Comparison of ENCODE assay signal across 21 cellular contexts in genomic region chr12:101799774-101800173, GRCh38. TPM values are rescaled to one million over a fixed set of nuclear protein-coding genes. Genes with fewer than 3 reads are reported as not detected.
DNase-seq lines count a peak whose midpoint lies in the region; ATAC-seq and TF ChIP-seq lines count a peak whose summit lies in the region.
"Had no signal": no experiment of that assay in that cellular context is flagged by ENCODE, and none has a peak within 500 bp of the region (broad histone marks: within the 10 kb centered on the region; RNA-seq: fewer than 3 reads in every experiment).

No MANE protein-coding gene starts in this region.

- no peaks in the 10 kb centered on the region; the same call in 1 of the 2 replicates for H3K79me2 ChIP-seq in OCI-LY3 (ENCODE audit: low read length)

- H3K27ac ChIP-seq in OCI-LY3 (ENCODE audit: low read length), result no peak overlapping the region
- H3K27ac ChIP-seq: heart left ventricle had no signal

- peak overlapping the region; percentile 26 for H3K4me2 ChIP-seq in OCI-LY3 (ENCODE audit: low read length)

- no peaks in the 10 kb centered on the region for H3K27me3 ChIP-seq in OCI-LY3 (ENCODE audit: low read depth, low read length)
- H3K27me3 ChIP-seq: heart left ventricle had no signal

- ATAC-seq in activated T-cell treated with anti-CD3 and anti-CD28 coated beads, Interleukin-2, amount 50 U/mL, for 4 hours, result peak; percentile 46 to 51
- peak; percentile 77 for ATAC-seq in GM21619 (IDR thresholded peaks at IDR 0.05; ENCODE audit: unreplicated experiment)
- peak; percentile 75 for ATAC-seq in stimulated activated effector memory CD8-positive, alpha-beta T cell treated with anti-CD3 and anti-CD28 coated beads, Interleukin-12 subunit alpha, Interleukin-12 subunit beta, amount 100 ng/mL, for 72 hours
- ATAC-seq: HCT116, heart left ventricle had no signal

- TF ChIP-seq CTCF in OCI-LY3 (IDR thresholded peaks at IDR 0.05; ENCODE audit: low read depth, low read length), result no peak

- H3K4me3 Mint-ChIP-seq in activated T-cell treated with anti-CD3 and anti-CD28 coated beads, Interleukin-2, amount 50 U/mL, for 4 hours, result no peak overlapping the region
- peak overlapping the region; percentile 2 for H3K4me3 Mint-ChIP-seq in stimulated activated effector memory CD8-positive, alpha-beta T cell treated with anti-CD3 and anti-CD28 coated beads, Interleukin-12 subunit alpha, Interleukin-12 subunit beta, amount 100 ng/mL, for 72 hours
- H3K4me3 Mint-ChIP-seq: CD4-positive, alpha-beta T cell; naive B cell had no signal

- H3K4me1 ChIP-seq in OCI-LY3 (ENCODE audit: low read length), result peaks cover 26% of the 10 kb centered on the region

- H4K20me1 ChIP-seq in OCI-LY3 (ENCODE audit: insufficient read depth, low read length), result no peaks in the 10 kb centered on the region

- no peak for DNase-seq in activated T-cell treated with anti-CD3 and anti-CD28 coated beads, Interleukin-2, amount 50 U/mL, for 4 hours
- DNase-seq in activated T-cell treated with anti-CD3 and anti-CD28 coated beads for 4 hours (no peak), SW 1271 (lab: John Stamatoyannopoulos, UW) (no peak), HT-29 (ENCODE audit: low spot score) (no peak), NCI-H2107 (lab: John Stamatoyannopoulos, UW) (no peak)
- DNase-seq in stimulated activated effector memory CD8-positive, alpha-beta T cell treated with anti-CD3 and anti-CD28 coated beads, Interleukin-12 subunit alpha, Interleukin-12 subunit beta, amount 100 ng/mL, for 72 hours (ENCODE audit: low spot score in 2 of 2), result no peak
- DNase-seq: ACHN; activated CD4-positive, CD25-positive, alpha-beta regulatory T cell; aorta; CD4-positive, alpha-beta T cell; DMS79; heart left ventricle; MV-4-11; naive B cell; NCI-H2081; NCI-H524; SHP77 treated with DMSO at 0.1 percent for 48 hours; stimulated activated CD4-positive, alpha-beta T cell treated with anti-CD3 and anti-CD28 coated beads, Interleukin-2, amount 100 ng/mL, for 24 hours had no signal

- no peaks in the 10 kb centered on the region for H3K27me3 Mint-ChIP-seq in activated T-cell treated with anti-CD3 and anti-CD28 coated beads, Interleukin-2, amount 50 U/mL, for 4 hours (ENCODE audit: low read depth)
- H3K27me3 Mint-ChIP-seq: CD4-positive, alpha-beta T cell; naive B cell had no signal

- H3K9ac ChIP-seq in OCI-LY3 (ENCODE audit: low read length), result no peak overlapping the region

- no peaks in the 10 kb centered on the region for H3K36me3 ChIP-seq in OCI-LY3 (replicated peaks; ENCODE audit: low read depth, low read length)

- no peak overlapping the region for H2AFZ ChIP-seq in OCI-LY3 (ENCODE audit: low read depth, low read length)

- H3K27ac Mint-ChIP-seq in stimulated activated effector memory CD8-positive, alpha-beta T cell treated with anti-CD3 and anti-CD28 coated beads, Interleukin-12 subunit alpha, Interleukin-12 subunit beta, amount 100 ng/mL, for 72 hours, result peak overlapping the region; percentile 64
- H3K27ac Mint-ChIP-seq: CD4-positive, alpha-beta T cell had no signal

- peaks cover 27% of the 10 kb centered on the region for H3K4me1 Mint-ChIP-seq in activated T-cell treated with anti-CD3 and anti-CD28 coated beads, Interleukin-2, amount 50 U/mL, for 4 hours (ENCODE audit: low read depth)
- H3K4me1 Mint-ChIP-seq in stimulated activated effector memory CD8-positive, alpha-beta T cell treated with anti-CD3 and anti-CD28 coated beads, Interleukin-12 subunit alpha, Interleukin-12 subunit beta, amount 100 ng/mL, for 72 hours, result peaks cover 44% of the 10 kb centered on the region

- no peaks in the 10 kb centered on the region for H3K9me3 ChIP-seq in OCI-LY3 (ENCODE audit: insufficient read depth, low read length)
- H3K9me3 ChIP-seq: heart left ventricle had no signal

- H3K4me3 ChIP-seq in OCI-LY3 (ENCODE audit: low read length), result no peak overlapping the region
- H3K4me3 ChIP-seq: heart left ventricle had no signal

- peaks cover 9% of the 10 kb centered on the region for H3K36me3 Mint-ChIP-seq in activated T-cell treated with anti-CD3 and anti-CD28 coated beads, Interleukin-2, amount 50 U/mL, for 4 hours (ENCODE audit: insufficient read depth)
- peaks cover 22% of the 10 kb centered on the region for H3K36me3 Mint-ChIP-seq in stimulated activated effector memory CD8-positive, alpha-beta T cell treated with anti-CD3 and anti-CD28 coated beads, Interleukin-12 subunit alpha, Interleukin-12 subunit beta, amount 100 ng/mL, for 72 hours

- H3K9me3 Mint-ChIP-seq in activated T-cell treated with anti-CD3 and anti-CD28 coated beads, Interleukin-2, amount 50 U/mL, for 4 hours, result no peaks in the 10 kb centered on the region
- no peaks in the 10 kb centered on the region for H3K9me3 Mint-ChIP-seq in stimulated activated effector memory CD8-positive, alpha-beta T cell treated with anti-CD3 and anti-CD28 coated beads, Interleukin-12 subunit alpha, Interleukin-12 subunit beta, amount 100 ng/mL, for 72 hours
- H3K9me3 Mint-ChIP-seq: CD4-positive, alpha-beta T cell; naive B cell had no signal

RNA-seq across cellular contexts. Expression of gene GNPTAB, which starts 31.0 kb away (rescaled TPM):
- total RNA-seq in activated T-cell treated with anti-CD3 and anti-CD28 coated beads, Interleukin-2, amount 50 U/mL, for 4 hours, result 10 to 100 TPM; 25.3 to 31.9 (median 29.6) TPM
- total RNA-seq in HT-29 (2014; rRNA removed; shearing (Covaris generic)), result 6.1 and 12.7 TPM in 2 replicates
